Comparison of ENCODE assay signal across 13 cellular contexts in the genomic region with DNA sequence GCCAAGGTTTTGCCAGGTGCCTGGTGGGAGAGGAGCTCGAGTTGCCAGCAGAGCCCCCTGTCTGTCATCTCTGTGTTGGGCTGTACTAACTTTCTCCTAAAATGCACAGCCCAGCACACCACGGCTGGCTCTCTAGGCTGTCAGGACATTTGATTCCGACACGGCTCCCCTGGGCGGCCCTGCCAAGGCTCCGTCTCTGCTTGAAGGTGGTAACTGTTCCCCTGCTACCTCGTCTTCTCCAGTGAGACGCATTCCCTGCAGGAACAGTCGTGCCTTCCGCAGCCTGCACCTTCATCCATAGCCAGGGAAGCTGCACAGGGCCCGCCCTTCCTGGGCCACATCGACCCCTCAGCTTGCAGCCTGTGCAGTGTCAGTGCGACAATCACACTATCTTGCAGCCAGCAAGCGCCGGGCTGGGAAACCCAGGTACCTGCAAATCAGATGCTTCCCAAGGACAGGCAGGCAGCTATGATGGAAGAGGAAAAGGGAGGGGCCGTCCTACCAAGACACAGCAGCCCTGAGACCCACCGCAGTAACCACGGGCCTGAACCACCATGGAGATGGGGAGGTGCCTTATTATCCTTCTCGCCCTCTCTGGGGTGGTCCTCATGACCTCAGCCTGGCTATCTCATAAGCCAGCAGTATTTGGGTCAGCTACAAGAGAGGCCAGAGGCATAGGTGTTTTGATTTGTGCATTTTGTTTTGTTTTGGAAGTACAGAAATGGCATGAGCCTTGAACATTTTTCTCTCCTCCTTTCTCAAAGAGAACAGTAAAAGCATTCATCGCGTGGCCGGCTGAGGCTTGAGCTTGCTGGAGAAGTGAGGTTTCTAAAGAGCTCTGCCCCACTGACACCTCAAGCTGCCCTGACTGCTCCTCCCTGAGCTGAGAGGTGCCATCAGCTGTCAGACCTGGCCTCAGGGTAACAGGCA.
DNase-seq lines count a peak whose midpoint lies in the region; ATAC-seq and TF ChIP-seq lines count a peak whose summit lies in the region.
"Had no signal": no experiment of that assay in that cellular context is flagged by ENCODE, and none has a peak within 500 bp of the region (broad histone marks: within the 10 kb centered on the region; RNA-seq: fewer than 3 reads in every experiment).

No MANE protein-coding gene starts in this region.

- no peak overlapping the region for H3K4me3 ChIP-seq in BE2C (ENCODE audit: low read depth, low read length)
- H3K4me3 ChIP-seq in Loucy (ENCODE audit: low read length, poor library complexity, severe bottlenecking) = no peak overlapping the region
- no peak overlapping the region for H3K4me3 ChIP-seq in endodermal cell (ENCODE audit: low read length)
- H3K4me3 ChIP-seq: HAP-1, Peyer's patch had no signal

- no peaks in the 10 kb centered on the region for H3F3A ChIP-seq in Loucy (ENCODE audit: low read depth)

- H3K4me1 ChIP-seq in BE2C (peaks cover 10% of the 10 kb centered on the region), Loucy (ENCODE audit: insufficient read depth, low read length, poor library complexity, severe bottlenecking) (peaks cover 42% of the 10 kb centered on the region), endodermal cell (ENCODE audit: control insufficient read depth, insufficient read depth, low read length) (no peaks in the 10 kb centered on the region)
- H3K4me1 ChIP-seq: HAP-1 had no signal

- H3K27ac Mint-ChIP-seq in endodermal cell = no peak overlapping the region
- H3K27ac Mint-ChIP-seq: CD4-positive, CD25-positive, alpha-beta regulatory T cell had no signal

- no peak overlapping the region for H2AFZ ChIP-seq in Loucy (ENCODE audit: low read length)

- H3K9me3 ChIP-seq in BE2C (no peaks in the 10 kb centered on the region), Loucy (ENCODE audit: insufficient read depth, low read depth, low read length) (no peaks in the 10 kb centered on the region), endodermal cell (ENCODE audit: control insufficient read depth, low read length) (no peaks in the 10 kb centered on the region)
- H3K9me3 ChIP-seq: HAP-1, Peyer's patch had no signal

- no peaks in the 10 kb centered on the region for H3K4me1 Mint-ChIP-seq in endodermal cell

- no peak for DNase-seq in BE2C
- no peak for DNase-seq in endodermal cell
- DNase-seq in pons (ENCODE audit: low spot score) = peak; percentile 34
- no peak for DNase-seq in NCI-H1417 treated with DMSO at 0.1 percent for 48 hours (lab: John Stamatoyannopoulos, UW)
- DNase-seq in RWPE1 (ENCODE audit: low spot score) = no peak
- DNase-seq in HPDE6-E6E7 (ENCODE audit: extremely low spot score) = no peak
- DNase-seq: CD4-positive, CD25-positive, alpha-beta regulatory T cell; NCI-H187 treated with DMSO at 0.1 percent for 48 hours; Peyer's patch; SHP77 had no signal

- H3K27ac ChIP-seq in endodermal cell (ENCODE audit: low read depth, low read length) (no peak overlapping the region), RWPE1 (no peak overlapping the region)
- H3K27ac ChIP-seq: Peyer's patch had no signal

- no peaks in the 10 kb centered on the region for H3K9me2 ChIP-seq in Loucy (replicated peaks; ENCODE audit: low read depth, low read length)

- peak overlapping the region; percentile 35 for H3K9ac ChIP-seq in Loucy (ENCODE audit: low read depth, low read length, poor library complexity, severe bottlenecking)
- H3K9ac ChIP-seq in endodermal cell (ENCODE audit: extremely low read depth, low read length, poor library complexity, severe bottlenecking) = no peak overlapping the region

- H3K79me2 ChIP-seq in Loucy (ENCODE audit: insufficient read depth, low read length) = no peaks in the 10 kb centered on the region

- POLR2A ChIA-PET in RWPE1 (lab: Yijun Ruan, JAX; ENCODE audit: low non-redundant PET) = no interaction called here

- H3K9me3 Mint-ChIP-seq in endodermal cell = no peaks in the 10 kb centered on the region
- H3K9me3 Mint-ChIP-seq: CD4-positive, CD25-positive, alpha-beta regulatory T cell had no signal

- H3K4me2 ChIP-seq in Loucy (ENCODE audit: low read depth, low read length, poor library complexity, severe bottlenecking) = peak overlapping the region; percentile 15

- CTCF ChIA-PET in RWPE1 (lab: Yijun Ruan, JAX) = interaction anchor here (0.6 kb wide), 1 partner anchor 1298 kb away, joined by 4 read pairs; no protein-coding TSS in a partner anchor

- H3K36me3 ChIP-seq in BE2C (no peaks in the 10 kb centered on the region), Loucy (ENCODE audit: insufficient read depth, low read length) (no peaks in the 10 kb centered on the region), endodermal cell (ENCODE audit: control insufficient read depth, insufficient read depth, low read length) (no peaks in the 10 kb centered on the region)
- H3K36me3 ChIP-seq: HAP-1, Peyer's patch had no signal

- H3K27me3 Mint-ChIP-seq in endodermal cell (ENCODE audit: insufficient read depth) = peaks cover 4% of the 10 kb centered on the region

- H3K36me3 Mint-ChIP-seq in endodermal cell (ENCODE audit: low read depth) = no peaks in the 10 kb centered on the region

- TF ChIP-seq CTCF in BE2C (IDR thresholded peaks at IDR 0.05; ENCODE audit: low read depth, low read length) = 0 out of 2 replicates have a peak, but pooled peaks have one; percentile 11
- TF ChIP-seq CTCF in Loucy (conservative IDR thresholded peaks at IDR 0.05; ENCODE audit: low read length) = peak; percentile 34; the same call in 1 of the 2 replicates
- TF ChIP-seq CTCF in endodermal cell (conservative IDR thresholded peaks at IDR 0.05) = peak; percentile 24
- no peak for TF ChIP-seq CTCF in RWPE1 (conservative IDR thresholded peaks at IDR 0.05; ENCODE audit: low read depth)

- no peak for ATAC-seq in HG02852 (IDR thresholded peaks at IDR 0.05; ENCODE audit: unreplicated experiment)

- no peak overlapping the region for H3K4me3 Mint-ChIP-seq in endodermal cell
- H3K4me3 Mint-ChIP-seq: CD4-positive, CD25-positive, alpha-beta regulatory T cell had no signal

- no peaks in the 10 kb centered on the region for H4K20me1 ChIP-seq in Loucy (ENCODE audit: insufficient read depth, low read length, poor library complexity, severe bottlenecking)

- H3K27me3 ChIP-seq in BE2C = no peaks in the 10 kb centered on the region
- no peaks in the 10 kb centered on the region for H3K27me3 ChIP-seq in Loucy (ENCODE audit: insufficient read depth, low read length, poor library complexity, severe bottlenecking)
- H3K27me3 ChIP-seq in endodermal cell (ENCODE audit: control insufficient read depth, insufficient read depth, low read length, poor library complexity, severe bottlenecking) = no peaks in the 10 kb centered on the region
- H3K27me3 ChIP-seq: Peyer's patch had no signal

- WGBS in endodermal cell (ENCODE audit: insufficient coverage in 1 of 2, insufficient read length in 1 of 2), 2 experiments = 85 to 91% methylated on average over 14 to 22 of the region's 22 CpGs
